ENCODE assay signal across 10 cellular contexts in genomic region chr14:102187583-102188001, GRCh38. TPM values are rescaled to one million over a fixed set of nuclear protein-coding genes. Genes with fewer than 3 reads are reported as not detected.
DNase-seq lines count a peak whose midpoint lies in the region; TF ChIP-seq lines count a peak whose summit lies in the region.
"Had no signal": no experiment of that assay in that cellular context is flagged by ENCODE, and none has a peak within 500 bp of the region (broad histone marks: within the 10 kb centered on the region; RNA-seq: fewer than 3 reads in every experiment).

No MANE protein-coding gene starts in this region.

- H3K27ac ChIP-seq in VCaP (peak overlapping the region; percentile 22; the same call in 1 of the 2 replicates), skeletal muscle tissue (ENCODE audit: low read depth, low read length) (peak overlapping the region; percentile 19)
- H3K27ac ChIP-seq: KMS-11, neural progenitor cell had no signal

- H3K9me3 ChIP-seq in skeletal muscle tissue (ENCODE audit: control insufficient read depth in 3 of 3, low read length in 3 of 3) = no peaks in the 10 kb centered on the region

- H3K9me3 Mint-ChIP-seq in glutamatergic neuron (ENCODE audit: unreplicated experiment) = peaks cover 7% of the 10 kb centered on the region
- H3K9me3 Mint-ChIP-seq: neural progenitor cell had no signal

- DNase-seq in DMS79 treated with DMSO at 0.1 percent for 48 hours (lab: John Stamatoyannopoulos, UW) (peak; percentile 93), glutamatergic neuron (no peak), SK-N-DZ (ENCODE audit: low spot score) (no peak), NCI-H1105 (lab: John Stamatoyannopoulos, UW) (no peak), NCI-H2171 treated with DMSO at 0.1 percent for 48 hours (lab: John Stamatoyannopoulos, UW) (no peak), HuH-7 (ENCODE audit: low spot score) (no peak)

- H3K9ac ChIP-seq in skeletal muscle tissue (ENCODE audit: low read depth in 1 of 3, low read length in 3 of 3) = peak overlapping the region in 1 of 3 donors; percentile 27
- H3K9ac ChIP-seq: KMS-11, neural progenitor cell had no signal

- no peak overlapping the region for H3K4me3 ChIP-seq in skeletal muscle tissue (ENCODE audit: low read length in 3 of 3)
- H3K4me3 ChIP-seq: neural progenitor cell had no signal

- peaks cover 31 to 34% (median 33%) of the 10 kb centered on the region in 3 donors for H3K4me1 ChIP-seq in skeletal muscle tissue (ENCODE audit: control insufficient read depth in 3 of 3, insufficient read depth in 3 of 3, low read length in 3 of 3)

- peaks cover 56% of the 10 kb centered on the region for H3K4me1 Mint-ChIP-seq in glutamatergic neuron (ENCODE audit: low read depth, unreplicated experiment)

- no peaks in the 10 kb centered on the region for H3K36me3 Mint-ChIP-seq in glutamatergic neuron (ENCODE audit: unreplicated experiment)

- H3K27ac Mint-ChIP-seq in glutamatergic neuron (ENCODE audit: unreplicated experiment) = peak overlapping the region; percentile 71

- H3K4me3 Mint-ChIP-seq in glutamatergic neuron (ENCODE audit: unreplicated experiment) = peak overlapping the region; percentile 19
- H3K4me3 Mint-ChIP-seq: neural progenitor cell had no signal

- H3K36me3 ChIP-seq in skeletal muscle tissue (ENCODE audit: control insufficient read depth in 3 of 3, insufficient read depth in 3 of 3, low read length in 3 of 3) = no peaks in the 10 kb centered on the region
- H3K36me3 ChIP-seq: neural progenitor cell had no signal

- H3K27me3 ChIP-seq in skeletal muscle tissue (ENCODE audit: control insufficient read depth in 3 of 3, insufficient read depth in 3 of 3, low read length in 3 of 3) = no peaks in the 10 kb centered on the region
- H3K27me3 ChIP-seq: neural progenitor cell had no signal

- TF ChIP-seq CTCF in VCaP (conservative IDR thresholded peaks at IDR 0.05) (no peak), glutamatergic neuron (IDR thresholded peaks at IDR 0.05; ENCODE audit: partially characterized antibody, unreplicated experiment) (no peak)

- no peaks in the 10 kb centered on the region for H3K27me3 Mint-ChIP-seq in glutamatergic neuron (ENCODE audit: unreplicated experiment)

RNA-seq across cellular contexts. Expression of gene WDR20, which starts 47.9 kb away (rescaled TPM):
- total RNA-seq in glutamatergic neuron (ENCODE audit: unreplicated experiment) (38.1 TPM), skeletal muscle tissue (26.1 TPM)
- 7.9 and 10.4 TPM in 2 replicates for polyA plus RNA-seq in SK-N-DZ (2014; cell fraction: cytosol; rRNA removed)
- 5.5 and 11.2 TPM in 2 replicates for polyA plus RNA-seq in SK-N-DZ (2014; cell fraction: nucleus; rRNA removed)
